In genomic region chr2:159890945-159891588, GRCh38 we compare ENCODE assay signal across 10 cellular contexts. TPM values are rescaled to one million over a fixed set of nuclear protein-coding genes. Genes with fewer than 3 reads are reported as not detected.
DNase-seq lines count a peak whose midpoint lies in the region; ATAC-seq and TF ChIP-seq lines count a peak whose summit lies in the region.
"Had no signal": no experiment of that assay in that cellular context is flagged by ENCODE, and none has a peak within 500 bp of the region (broad histone marks: within the 10 kb centered on the region; RNA-seq: fewer than 3 reads in every experiment).

No MANE protein-coding gene starts in this region.

- DNase-seq in AML-193 (lab: John Stamatoyannopoulos, UW) (peak; percentile 5 to 8), NCI-H82 (lab: John Stamatoyannopoulos, UW) (peak; percentile 79), progenitor cell of endocrine pancreas (ENCODE audit: low spot score, unreplicated experiment) (no peak), tibial nerve (ENCODE audit: low spot score in 2 of 2) (no peak), thyroid gland (no peak)
- DNase-seq: activated CD8-positive, alpha-beta memory T cell treated with anti-CD3 and anti-CD28 coated beads, Interleukin-2, amount 50 U/mL, for 4 hours had no signal

- no peak overlapping the region for H3K27ac Mint-ChIP-seq in progenitor cell of endocrine pancreas

- no peaks in the 10 kb centered on the region for H3K36me3 Mint-ChIP-seq in progenitor cell of endocrine pancreas (ENCODE audit: insufficient read depth)

- H3K27ac ChIP-seq in tibial nerve (no peak overlapping the region), thyroid gland (no peak overlapping the region)

- ATAC-seq in GM18909 (IDR thresholded peaks at IDR 0.05; ENCODE audit: poor library complexity, unreplicated experiment) (peak; percentile 39), HG02852 (IDR thresholded peaks at IDR 0.05; ENCODE audit: unreplicated experiment) (peak; percentile 49), GM18520 (IDR thresholded peaks at IDR 0.05; ENCODE audit: unreplicated experiment) (no peak)

- no peaks in the 10 kb centered on the region for H3K9me3 Mint-ChIP-seq in progenitor cell of endocrine pancreas (ENCODE audit: low read depth)

- no peaks in the 10 kb centered on the region for H3K27me3 Mint-ChIP-seq in progenitor cell of endocrine pancreas

- H3K4me3 ChIP-seq in tibial nerve: no peak overlapping the region
- H3K4me3 ChIP-seq in thyroid gland (replicated peaks in 1 of 3): no peak overlapping the region
- H3K4me3 ChIP-seq: smooth muscle cell had no signal

- TF ChIP-seq CTCF in progenitor cell of endocrine pancreas (IDR thresholded peaks at IDR 0.05; ENCODE audit: unreplicated experiment) (no peak), tibial nerve (IDR thresholded peaks at IDR 0.05) (no peak), thyroid gland (IDR thresholded peaks at IDR 0.05) (no peak)

- H3K27me3 ChIP-seq in tibial nerve (no peaks in the 10 kb centered on the region), thyroid gland (no peaks in the 10 kb centered on the region)

- H3K9me3 ChIP-seq in tibial nerve (no peaks in the 10 kb centered on the region), thyroid gland (no peaks in the 10 kb centered on the region)

- H3K4me1 ChIP-seq in tibial nerve (no peaks in the 10 kb centered on the region), thyroid gland (peaks cover 8 to 17% of the 10 kb centered on the region in 2 donors)

- no peak overlapping the region for H3K4me3 Mint-ChIP-seq in progenitor cell of endocrine pancreas (ENCODE audit: low read depth)

- no peak for TF ChIP-seq POLR2A in tibial nerve (IDR thresholded peaks at IDR 0.05)
- TF ChIP-seq POLR2A in thyroid gland (IDR thresholded peaks at IDR 0.05): no peak

- H3K36me3 ChIP-seq in tibial nerve (no peaks in the 10 kb centered on the region), thyroid gland (no peaks in the 10 kb centered on the region)

- TF ChIP-seq EP300 in tibial nerve (IDR thresholded peaks at IDR 0.05): no peak

- intact Hi-C loops in thyroid gland (cut with DNase I): no loop called here

- peaks cover 30% of the 10 kb centered on the region for H3K4me1 Mint-ChIP-seq in progenitor cell of endocrine pancreas (ENCODE audit: low read depth)

RNA-seq across cellular contexts. Expression of gene LY75, which starts 13.5 kb away (rescaled TPM):
- total RNA-seq in progenitor cell of endocrine pancreas: 1.2 and 1.6 TPM in 2 replicates
- 1 to 10 TPM; 1.3 to 5.7 (median 2.8) TPM for total RNA-seq in tibial nerve
- 10 to 100 TPM; 12.1 to 55.5 (median 35.1) TPM for total RNA-seq in thyroid gland
- total RNA-seq: smooth muscle cell had no signal

Comparison
In these comparisons a context has a peak if more than half of its experiments do, and no peak if none do; other contexts are left out.
1. DNase-seq: peak in AML-193 (2 of 2) and NCI-H82 (single experiment); none in progenitor cell of endocrine pancreas (single experiment), tibial nerve (0 of 2) and thyroid gland (0 of 2).